In the genomic region with DNA sequence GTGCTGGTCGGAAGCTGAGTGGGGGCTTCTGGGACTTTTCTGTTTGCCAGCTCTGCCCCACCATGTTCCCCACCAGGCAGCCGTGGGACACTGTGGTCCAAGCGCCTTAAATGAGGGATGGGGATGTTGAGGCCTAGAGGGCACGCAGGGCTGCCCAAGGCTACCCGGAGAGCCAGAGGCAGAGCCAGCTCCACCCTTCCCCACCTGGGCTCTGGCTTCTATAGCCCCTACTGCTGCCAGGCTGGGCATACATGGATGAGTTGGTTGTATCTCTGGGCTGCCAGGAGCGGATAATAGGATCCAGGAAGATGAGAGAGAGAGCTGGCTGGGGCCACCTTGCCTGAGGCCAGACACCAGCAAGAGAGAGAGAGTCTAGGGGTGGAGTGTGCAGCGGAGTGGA, we compare ENCODE assay signal across 22 cellular contexts.
"Had no signal": no experiment of that assay in that cellular context is flagged by ENCODE, and none has a peak within 500 bp of the region (broad histone marks: within the 10 kb centered on the region; RNA-seq: fewer than 3 reads in every experiment).

No MANE protein-coding gene starts in this region.

- H3K9me3 Mint-ChIP-seq: endodermal cell; natural killer cell; stimulated activated memory B cell treated with anti-CD40 and anti-IgM and Interleukin-4, amounts not matched to agents 10 μg/mL and 1 μg/mL and 100 μg/mL, for 72 hours had no signal

- H3K36me3 Mint-ChIP-seq: natural killer cell; stimulated activated memory B cell treated with anti-CD40 and anti-IgM and Interleukin-4, amounts not matched to agents 10 μg/mL and 1 μg/mL and 100 μg/mL, for 72 hours had no signal

- H3K27me3 Mint-ChIP-seq: progenitor cell of endocrine pancreas had no signal

- H3K27ac Mint-ChIP-seq: endodermal cell; natural killer cell; progenitor cell of endocrine pancreas; stimulated activated memory B cell treated with anti-CD40 and anti-IgM and Interleukin-4, amounts not matched to agents 10 μg/mL and 1 μg/mL and 100 μg/mL, for 72 hours had no signal

- H3K9me3 ChIP-seq: gastrocnemius medialis, right lobe of liver, testis, tibial artery, upper lobe of left lung had no signal

- H3K4me1 ChIP-seq: gastrocnemius medialis, parathyroid adenoma, right lobe of liver, tibial artery had no signal

- H3K27ac ChIP-seq: dorsolateral prefrontal cortex, epithelial cell of prostate, gastrocnemius medialis, parathyroid adenoma, right lobe of liver, testis, tibial artery, upper lobe of left lung had no signal

- H3K4me3 Mint-ChIP-seq: endodermal cell; natural killer cell; stimulated activated memory B cell treated with anti-CD40 and anti-IgM and Interleukin-4, amounts not matched to agents 10 μg/mL and 1 μg/mL and 100 μg/mL, for 72 hours had no signal

- H3K36me3 ChIP-seq: gastrocnemius medialis, right lobe of liver had no signal

- H3K4me3 ChIP-seq: dorsolateral prefrontal cortex, gastrocnemius medialis, right lobe of liver, smooth muscle cell, testis, tibial artery, upper lobe of left lung had no signal

- H3K27me3 ChIP-seq: dorsolateral prefrontal cortex, gastrocnemius medialis, right lobe of liver, testis, tibial artery, upper lobe of left lung had no signal

- ATAC-seq: esophagus mucosa; gastrocnemius medialis; natural killer cell; right lobe of liver; stimulated activated memory B cell treated with anti-CD40 and anti-IgM and Interleukin-4, amounts not matched to agents 10 μg/mL and 1 μg/mL and 100 μg/mL, for 72 hours; stimulated activated naive CD8-positive, alpha-beta T cell treated with anti-CD3 and anti-CD28 coated beads, Interleukin-15, Interleukin-2, amounts not matched to agents 100 U/mL and 50 U/mL, for 24 hours had no signal

- DNase-seq: cerebellar nuclear complex; dorsolateral prefrontal cortex; effector CD8-positive, alpha-beta T cell; endodermal cell; foreskin fibroblast; gastrocnemius medialis; mesenchymal stem cell; natural killer cell; right lobe of liver; stimulated activated CD4-positive, alpha-beta T cell treated with anti-CD3 and anti-CD28 coated beads, Interleukin-2, amount 100 ng/mL, for 24 hours; stimulated activated CD4-positive, alpha-beta T cell treated with anti-CD3 and anti-CD28 coated beads, Interleukin-4, amount 100 ng/mL, for 24 hours; stimulated activated naive CD8-positive, alpha-beta T cell treated with anti-CD3 and anti-CD28 coated beads, Interleukin-15, Interleukin-2, amounts not matched to agents 100 U/mL and 50 U/mL, for 24 hours; substantia nigra; testis; tibial artery; upper lobe of left lung had no signal
